In the genomic region with DNA sequence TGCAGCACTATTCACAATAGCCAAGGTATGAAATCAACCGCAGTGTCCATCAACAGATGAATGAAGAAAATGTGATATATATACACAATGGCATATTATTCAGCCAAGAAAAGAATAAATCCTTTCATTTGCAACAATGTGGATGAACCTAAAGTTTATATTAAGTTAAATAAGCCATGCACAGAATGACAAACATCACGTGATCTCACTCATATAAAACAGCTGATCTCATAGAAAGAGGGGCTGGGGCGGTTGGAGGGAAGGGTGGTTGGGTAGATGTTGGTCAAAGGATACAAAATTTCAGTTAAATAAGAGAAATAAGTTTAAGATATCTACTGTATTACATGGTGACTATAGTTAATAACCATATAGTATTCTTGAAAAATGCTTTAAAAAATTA, we compare ENCODE assay signal across 32 cellular contexts.
"Had no signal": no experiment of that assay in that cellular context is flagged by ENCODE, and none has a peak within 500 bp of the region (broad histone marks: within the 10 kb centered on the region; RNA-seq: fewer than 3 reads in every experiment).

No MANE protein-coding gene starts in this region.

- H3K9me3 ChIP-seq: adrenal gland, body of pancreas, breast epithelium had no signal

- H3K27ac ChIP-seq: adrenal gland, body of pancreas, brain microvascular endothelial cell, breast epithelium, VCaP had no signal

- H3K36me3 ChIP-seq: adrenal gland, brain microvascular endothelial cell, breast epithelium had no signal

- H3K4me3 ChIP-seq: adrenal gland, body of pancreas, breast epithelium had no signal

- H3K27me3 ChIP-seq: adrenal gland, body of pancreas, brain microvascular endothelial cell, breast epithelium had no signal

- DNase-seq: activated B cell treated with CpG ODN at 0.5 μM for 24 hours; activated CD4-positive, alpha-beta memory T cell treated with anti-CD3 and anti-CD28 coated beads for 36 hours; activated CD4-positive, alpha-beta T cell treated with anti-CD3 and anti-CD28 coated beads for 4 hours; activated CD4-positive, alpha-beta T cell treated with anti-CD3 and anti-CD28 coated beads, Interleukin-2, amount 10 ng/mL, durations not matched to agents 24 days and 14 days; activated CD4-positive, alpha-beta T cell treated with anti-CD3 and anti-CD28 coated beads, Interleukin-2, amount 50 U/mL, for 1 hour; activated CD4-positive, alpha-beta T cell treated with anti-CD3 and anti-CD28 coated beads, Interleukin-2, amount 50 U/mL, for 4 hours; activated CD4-positive, CD25-positive, alpha-beta regulatory T cell treated with anti-CD3 and anti-CD28 coated beads, Interleukin-2, amount 50 U/mL, for 72 hours; activated CD8-positive, alpha-beta memory T cell treated with anti-CD3 and anti-CD28 coated beads, Interleukin-2, amount 50 U/mL, for 4 hours; activated CD8-positive, alpha-beta T cell treated with anti-CD3 and anti-CD28 coated beads for 36 hours; activated effector memory CD4-positive, alpha-beta T cell treated with anti-CD3 and anti-CD28 coated beads, Interleukin-2, amount 50 U/mL, for 16 hours; activated gamma-delta T cell treated with Interleukin-2 at 50 U/mL for 16 hours; activated naive CD4-positive, alpha-beta T cell; activated naive CD4-positive, alpha-beta T cell treated with anti-CD3 and anti-CD28 coated beads for 36 hours; activated naive CD4-positive, alpha-beta T cell treated with anti-CD3 and anti-CD28 coated beads, Interleukin-2, amount 50 U/mL, for 16 hours; activated naive CD8-positive, alpha-beta T cell treated with anti-CD3 and anti-CD28 coated beads for 36 hours; activated T-cell treated with anti-CD3 and anti-CD28 coated beads for 4 hours; activated T-cell treated with anti-CD3 and anti-CD28 coated beads, Interleukin-2, amount 50 U/mL, for 1 hour; activated T-cell treated with anti-CD3 and anti-CD28 coated beads, Interleukin-2, amount 50 U/mL, for 4 hours; activated T-cell treated with anti-CD3 and anti-CD28 coated beads, Interleukin-2, amount 50 U/mL, for 72 hours; adrenal gland; amniotic stem cell; aorta; body of pancreas; brain microvascular endothelial cell; central memory CD4-positive, alpha-beta T cell; T-helper 2 cell; T-helper 9 cell had no signal

- ATAC-seq: activated CD8-positive, alpha-beta T cell treated with anti-CD3 and anti-CD28 coated beads for 36 hours; activated naive CD4-positive, alpha-beta T cell treated with anti-CD3 and anti-CD28 coated beads, Interleukin-2, amount 50 U/mL, for 72 hours; activated T-cell treated with anti-CD3 and anti-CD28 coated beads, Interleukin-2, amount 50 U/mL, for 4 hours; activated T-cell treated with anti-CD3 and anti-CD28 coated beads, Interleukin-2, amount 50 U/mL, for 72 hours; activated T-helper 17 cell treated with anti-CD3 and anti-CD28 coated beads, Interleukin-2, amount 50 U/mL, for 72 hours; body of pancreas had no signal

- FAIRE-seq: TTC549 had no signal

- H3K4me1 ChIP-seq: adrenal gland, body of pancreas, breast epithelium had no signal
